ENCODE assay signal across 8 cellular contexts in genomic region chr19:9791552-9792181, GRCh38. TPM values are rescaled to one million over a fixed set of nuclear protein-coding genes. Genes with fewer than 3 reads are reported as not detected.
DNase-seq lines count a peak whose midpoint lies in the region; ATAC-seq and TF ChIP-seq lines count a peak whose summit lies in the region.

No MANE protein-coding gene starts in this region.

- TF ChIP-seq POLR2A in transverse colon (IDR thresholded peaks at IDR 0.05) = peak; percentile 60

- 1 to 5% methylated on average over 15 to 24 of the region's 48 CpGs for WGBS in transverse colon (ENCODE audit: low coverage in 1 of 2), 2 donors

- TF ChIP-seq CTCF in BE2C (IDR thresholded peaks at IDR 0.05; ENCODE audit: low read depth, low read length) (no peak), transverse colon (IDR thresholded peaks at IDR 0.05) (no peak)

- H3K27me3 ChIP-seq in BE2C = no peaks in the 10 kb centered on the region
- H3K27me3 ChIP-seq in transverse colon = no peaks in the 10 kb centered on the region

- DNase-seq in BE2C (peak; percentile 98), NCI-H128 (lab: John Stamatoyannopoulos, UW; ENCODE audit: unreplicated experiment) (peak; percentile 69), T-helper 2 cell (peak; percentile 79 to 98 (median 97)), anterior cingulate cortex (lab: John Stamatoyannopoulos, UW) (peak; percentile 47 to 99 (median 94)), left ventricle myocardium superior (peak; percentile 96), posterior vena cava (ENCODE audit: low spot score) (peak; percentile 98), transverse colon (peak; percentile 98)

- H3K36me3 ChIP-seq in BE2C (no peaks in the 10 kb centered on the region), transverse colon (no peaks in the 10 kb centered on the region)

- ATAC-seq in GM21576 (IDR thresholded peaks at IDR 0.05; ENCODE audit: unreplicated experiment) (peak; percentile 36), left ventricle myocardium superior (peak; percentile 80)

- H3K9me3 ChIP-seq in BE2C (no peaks in the 10 kb centered on the region), transverse colon (no peaks in the 10 kb centered on the region)

- peaks cover 5% of the 10 kb centered on the region for H3K4me1 ChIP-seq in BE2C
- H3K4me1 ChIP-seq in transverse colon = peaks cover 0 to 23% (median 11%) of the 10 kb centered on the region in 4 donors

- in situ Hi-C loops in transverse colon (cut with MboI; ENCODE audit: low pct_ligation_motif_present in 1 of 4, low pct_unique_long_range_greater_than_20kb in 1 of 4, low sequenced_read_pairs in 3 of 4) = loop anchor here (5.0 to 25.0 kb wide), 5 partner anchors 167 to 654 kb away; partner anchors contain the start of genes ZNF559 (in 3 of the 4), ZNF561 (in 3 of the 4), ZNF699 (in 3 of the 4) and OR7G3 (in 2 of the 4)

- H3K4me3 ChIP-seq in BE2C (ENCODE audit: low read depth, low read length) (peak overlapping the region; percentile 57), transverse colon (peak overlapping the region; percentile 51 to 73 (median 70))

- no peak for TF ChIP-seq EP300 in transverse colon (IDR thresholded peaks at IDR 0.05; ENCODE audit: low read depth)

- peak overlapping the region; percentile 90 to 94 (median 92) for H3K27ac ChIP-seq in transverse colon

- intact Hi-C loops in left ventricle myocardium superior (cut with micrococcal nuclease) (loop anchor here (10.0 kb wide), 1 partner anchor 167 kb away; the partner anchor contains the start of gene ZNF561), posterior vena cava (cut with DNase I) (loop anchor here in 1 of 2 donors (5.0 to 10.0 kb wide), 3 partner anchors 169 to 587 kb away; partner anchors contain the start of gene ZNF561), transverse colon (cut with DNase I; ENCODE audit: low total_unique reads) (loop anchor here (10.0 kb wide), 2 partner anchors 477 to 577 kb away; partner anchors contain the start of gene OR7D4)

RNA-seq across cellular contexts. Expression of gene ZNF846, which starts 23.1 kb away (rescaled TPM):
- polyA plus RNA-seq in BE2C (2012; ENCODE audit: insufficient read depth, insufficient read length, low read depth) = 1.5 TPM
- 10.8 TPM for total RNA-seq in left ventricle myocardium superior
- 10 to 100 TPM; 13.5 to 18.2 TPM for total RNA-seq in posterior vena cava
- total RNA-seq in transverse colon = 10 to 100 TPM in 3 of 4 donors, 1 to 10 TPM in 1; 10.0 to 18.1 (median 14.2) TPM

RNA-seq across cellular contexts. Expression of gene FBXL12, which starts 27.2 kb away (rescaled TPM):
- polyA plus RNA-seq in BE2C (2012; ENCODE audit: insufficient read depth, insufficient read length, low read depth) = 59.4 TPM
- 11.2 TPM for total RNA-seq in left ventricle myocardium superior
- total RNA-seq in posterior vena cava = 10 to 100 TPM; 18.5 to 19.0 TPM
- total RNA-seq in transverse colon = 100 to 1,000 TPM in 2 of 4 donors, 10 to 100 TPM in 2; 32.9 to 184 (median 83.1) TPM

RNA-seq across cellular contexts. Expression of gene UBL5, which starts 36.1 kb away (rescaled TPM):
- 907 TPM for polyA plus RNA-seq in BE2C (2012; ENCODE audit: insufficient read depth, insufficient read length, low read depth)
- 580 TPM for total RNA-seq in left ventricle myocardium superior
- 100 to 1,000 TPM; 260 to 295 TPM for total RNA-seq in posterior vena cava
- 100 to 1,000 TPM in 3 of 4 donors, 10 to 100 TPM in 1; 61.0 to 563 (median 249) TPM for total RNA-seq in transverse colon

RNA-seq across cellular contexts. Expression of gene PIN1, which starts 43.5 kb away (rescaled TPM):
- polyA plus RNA-seq in BE2C (2012; ENCODE audit: insufficient read depth, insufficient read length, low read depth) = 289 TPM
- 92.8 TPM for total RNA-seq in left ventricle myocardium superior
- total RNA-seq in posterior vena cava = 10 to 100 TPM; 54.0 to 62.4 TPM
- 10 to 100 TPM; 22.9 to 82.5 (median 43.7) TPM for total RNA-seq in transverse colon

Comparison
In these comparisons a context has a peak if more than half of its experiments do, and no peak if none do; other contexts are left out.
1. Peak in every context shown above with its lines: DNase-seq, ATAC-seq, H3K4me3 ChIP-seq and H3K27ac ChIP-seq.